In the genomic region with DNA sequence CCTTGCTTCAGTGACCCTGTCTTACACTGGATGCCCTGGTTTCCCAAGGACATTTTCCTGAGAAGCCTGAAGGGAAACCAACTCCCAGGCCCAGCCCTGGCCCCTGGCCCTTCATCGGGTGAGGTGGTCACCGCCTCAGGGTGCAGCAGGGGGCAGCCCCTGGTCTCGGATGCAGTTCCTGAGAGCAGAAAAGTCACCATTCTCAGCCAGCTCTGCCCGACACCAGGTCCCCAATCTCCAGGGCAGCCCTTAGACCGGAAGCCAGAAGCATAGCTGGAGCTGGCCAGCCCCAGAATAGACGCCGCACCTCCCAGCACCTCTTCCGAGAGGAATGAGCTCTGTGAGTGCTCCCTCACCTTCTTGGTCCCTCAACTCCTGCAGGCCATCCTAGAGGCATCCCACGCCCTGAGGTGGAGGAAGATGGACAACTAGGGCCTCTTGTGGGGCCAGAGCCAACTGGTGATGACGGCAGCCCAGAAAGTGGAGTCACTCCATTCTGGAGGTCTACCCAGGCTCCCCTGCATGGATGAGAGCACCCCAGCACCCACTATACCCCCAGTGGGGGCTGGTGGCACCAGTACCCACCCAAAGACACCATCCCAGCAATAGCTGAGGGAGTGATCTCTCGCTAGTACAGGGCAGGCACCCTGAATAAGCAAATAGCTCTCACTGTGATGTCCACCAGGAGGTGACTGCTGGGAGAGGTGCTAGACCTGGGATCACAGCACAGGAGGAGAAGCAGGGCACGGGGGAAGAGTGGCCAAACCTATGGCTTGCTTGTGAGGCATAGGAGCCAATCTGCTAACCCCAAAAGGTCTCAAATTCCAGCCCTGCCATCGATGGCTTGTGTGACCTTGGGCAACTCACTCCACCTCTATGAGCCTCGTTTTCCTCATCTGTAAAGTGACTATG, we compare ENCODE assay signal across 19 cellular contexts.
"Had no signal": no experiment of that assay in that cellular context is flagged by ENCODE, and none has a peak within 500 bp of the region (broad histone marks: within the 10 kb centered on the region; RNA-seq: fewer than 3 reads in every experiment).

No MANE protein-coding gene starts in this region.

- H3K27ac ChIP-seq: brain microvascular endothelial cell, esophagus muscularis mucosa, heart right ventricle, lower lobe of right lung, neutrophil, suprapubic skin had no signal

- H3K4me3 Mint-ChIP-seq: activated T-cell treated with anti-CD3 and anti-CD28 coated beads, Interleukin-2, amount 50 U/mL, for 72 hours; immature natural killer cell; natural killer cell; type B pancreatic cell had no signal

- H3K27me3 Mint-ChIP-seq: type B pancreatic cell had no signal

- H3K9me3 Mint-ChIP-seq: natural killer cell, type B pancreatic cell had no signal

- H3K4me1 Mint-ChIP-seq: immature natural killer cell, natural killer cell had no signal

- H3K36me3 Mint-ChIP-seq: natural killer cell, type B pancreatic cell had no signal

- ATAC-seq: activated T-cell treated with anti-CD3 and anti-CD28 coated beads, Interleukin-2, amount 50 U/mL, for 72 hours; lower lobe of right lung; natural killer cell; SK-N-SH treated with all-trans-retinoic acid at 6 μM for 48 hours had no signal

- H3K27ac Mint-ChIP-seq: activated T-cell treated with anti-CD3 and anti-CD28 coated beads, Interleukin-2, amount 50 U/mL, for 72 hours; immature natural killer cell; natural killer cell; type B pancreatic cell had no signal

- H3K9me3 ChIP-seq: esophagus muscularis mucosa, lower lobe of right lung, neutrophil, suprapubic skin had no signal

- H3K4me1 ChIP-seq: esophagus muscularis mucosa, lower lobe of right lung, suprapubic skin had no signal

- DNase-seq: activated CD4-positive, alpha-beta T cell treated with anti-CD3 and anti-CD28 coated beads, Interleukin-2, amount 50 U/mL, for 4 hours; activated CD4-positive, CD25-positive, alpha-beta regulatory T cell treated with anti-CD3 and anti-CD28 coated beads, Interleukin-2, amount 50 U/mL, for 72 hours; activated effector memory CD4-positive, alpha-beta T cell treated with anti-CD3 and anti-CD28 coated beads, Interleukin-2, amount 50 U/mL, for 16 hours; activated naive CD4-positive, alpha-beta T cell treated with anti-CD3 and anti-CD28 coated beads, Interleukin-2, amount 50 U/mL, for 16 hours; activated T-cell treated with anti-CD3 and anti-CD28 coated beads, Interleukin-2, amount 50 U/mL, for 72 hours; brain microvascular endothelial cell; effector CD4-positive, alpha-beta T cell; heart right ventricle; immature natural killer cell; lower lobe of right lung; natural killer cell; stimulated activated CD4-positive, alpha-beta T cell treated with anti-CD3 and anti-CD28 coated beads, Interleukin-12 subunit alpha, Interleukin-12 subunit beta, amount 100 ng/mL, for 4 hours; stimulated activated CD4-positive, alpha-beta T cell treated with anti-CD3 and anti-CD28 coated beads, Interleukin-1b, Interleukin-23, amount 100 ng/mL, for 48 hours; stimulated activated naive CD4-positive, alpha-beta T cell treated with Interleukin-2 at 50 U/mL for 16 hours had no signal

- H3K4me3 ChIP-seq: esophagus muscularis mucosa, heart right ventricle, lower lobe of right lung, suprapubic skin had no signal

- H3K27me3 ChIP-seq: brain microvascular endothelial cell, esophagus muscularis mucosa, heart right ventricle, neutrophil, suprapubic skin had no signal

- H3K36me3 ChIP-seq: brain microvascular endothelial cell, heart right ventricle, lower lobe of right lung, neutrophil, suprapubic skin had no signal
